20 cellular contexts compared by ENCODE assay signal in genomic region chr9:81631213-81631745, GRCh38.
"Had no signal": no experiment of that assay in that cellular context is flagged by ENCODE, and none has a peak within 500 bp of the region (broad histone marks: within the 10 kb centered on the region; RNA-seq: fewer than 3 reads in every experiment).

No MANE protein-coding gene starts in this region.

- H3K27ac Mint-ChIP-seq: activated CD4-positive, alpha-beta T cell treated with anti-CD3 and anti-CD28 coated beads, Interleukin-2, amount 10 ng/mL, durations not matched to agents 7 days and 5 days; activated naive CD4-positive, alpha-beta T cell treated with anti-CD3 and anti-CD28 coated beads, Interleukin-2, amount 10 ng/mL, durations not matched to agents 7 days and 5 days; stimulated activated naive CD8-positive, alpha-beta T cell treated with anti-CD3 and anti-CD28 coated beads, Interleukin-15, amount 100 ng/mL, for 72 hours; T-cell had no signal

- H3K4me1 ChIP-seq: right atrium auricular region had no signal

- H3K27me3 Mint-ChIP-seq: activated naive CD4-positive, alpha-beta T cell treated with anti-CD3 and anti-CD28 coated beads, Interleukin-2, amount 10 ng/mL, durations not matched to agents 7 days and 5 days; central memory CD8-positive, alpha-beta T cell had no signal

- H3K36me3 ChIP-seq: prostate gland, right atrium auricular region had no signal

- H3K9me3 Mint-ChIP-seq: activated CD4-positive, alpha-beta T cell treated with anti-CD3 and anti-CD28 coated beads, Interleukin-2, amount 10 ng/mL, durations not matched to agents 7 days and 5 days; activated naive CD4-positive, alpha-beta T cell treated with anti-CD3 and anti-CD28 coated beads, Interleukin-2, amount 10 ng/mL, durations not matched to agents 7 days and 5 days; activated T-cell treated with anti-CD3 and anti-CD28 coated beads, Interleukin-2, amount 50 U/mL, for 4 hours; central memory CD8-positive, alpha-beta T cell; neural crest cell; stimulated activated naive CD8-positive, alpha-beta T cell treated with anti-CD3 and anti-CD28 coated beads, Interleukin-15, amount 100 ng/mL, for 72 hours; T-cell had no signal

- H3K27me3 ChIP-seq: foreskin keratinocyte, right atrium auricular region, suprapubic skin, transverse colon had no signal

- H3K27ac ChIP-seq: coronary artery, foreskin keratinocyte, prostate gland, right atrium auricular region, suprapubic skin, transverse colon had no signal

- ATAC-seq: activated T-cell treated with anti-CD3 and anti-CD28 coated beads, Interleukin-2, amount 50 U/mL, for 4 hours; foreskin keratinocyte; left lobe of liver; stimulated activated naive CD8-positive, alpha-beta T cell treated with anti-CD3 and anti-CD28 coated beads, Interleukin-15, amount 100 ng/mL, for 72 hours; T-cell had no signal

- H3K4me3 Mint-ChIP-seq: activated CD4-positive, alpha-beta T cell treated with anti-CD3 and anti-CD28 coated beads, Interleukin-2, amount 10 ng/mL, durations not matched to agents 7 days and 5 days; activated naive CD4-positive, alpha-beta T cell treated with anti-CD3 and anti-CD28 coated beads, Interleukin-2, amount 10 ng/mL, durations not matched to agents 7 days and 5 days; activated T-cell treated with anti-CD3 and anti-CD28 coated beads, Interleukin-2, amount 50 U/mL, for 4 hours; central memory CD8-positive, alpha-beta T cell; neural crest cell; stimulated activated naive CD8-positive, alpha-beta T cell treated with anti-CD3 and anti-CD28 coated beads, Interleukin-15, amount 100 ng/mL, for 72 hours; T-cell had no signal

- DNase-seq: activated CD4-positive, alpha-beta T cell treated with anti-CD3 and anti-CD28 coated beads, Interleukin-2, amount 10 ng/mL, durations not matched to agents 7 days and 5 days; activated CD8-positive, alpha-beta memory T cell treated with anti-CD3 and anti-CD28 coated beads, Interleukin-2, amount 50 U/mL, for 4 hours; activated effector memory CD4-positive, alpha-beta T cell treated with Interleukin-2 at 50 U/mL for 16 hours; activated naive CD4-positive, alpha-beta T cell treated with anti-CD3 and anti-CD28 coated beads, Interleukin-2, amount 10 ng/mL, durations not matched to agents 7 days and 5 days; activated T-cell treated with anti-CD3 and anti-CD28 coated beads, Interleukin-2, amount 50 U/mL, for 4 hours; aorta; foreskin keratinocyte; hypothalamus; kidney; stimulated activated CD4-positive, alpha-beta T cell treated with anti-CD3 and anti-CD28 coated beads, Interleukin-2, amount 100 ng/mL, for 24 hours; stimulated activated naive CD8-positive, alpha-beta T cell treated with anti-CD3 and anti-CD28 coated beads, Interleukin-15, amount 100 ng/mL, for 72 hours; T-cell; transverse colon had no signal

- H3K36me3 Mint-ChIP-seq: activated naive CD4-positive, alpha-beta T cell treated with anti-CD3 and anti-CD28 coated beads, Interleukin-2, amount 10 ng/mL, durations not matched to agents 7 days and 5 days; T-cell had no signal

- H3K9me3 ChIP-seq: prostate gland, right atrium auricular region, suprapubic skin, transverse colon had no signal

- H3K4me1 Mint-ChIP-seq: activated CD4-positive, alpha-beta T cell treated with anti-CD3 and anti-CD28 coated beads, Interleukin-2, amount 10 ng/mL, durations not matched to agents 7 days and 5 days; activated naive CD4-positive, alpha-beta T cell treated with anti-CD3 and anti-CD28 coated beads, Interleukin-2, amount 10 ng/mL, durations not matched to agents 7 days and 5 days; central memory CD8-positive, alpha-beta T cell; stimulated activated naive CD8-positive, alpha-beta T cell treated with anti-CD3 and anti-CD28 coated beads, Interleukin-15, amount 100 ng/mL, for 72 hours; T-cell had no signal

- H3K4me3 ChIP-seq: coronary artery, prostate gland, right atrium auricular region, suprapubic skin, transverse colon had no signal
